ENCODE assay signal across 1 cellular context in the genomic region with DNA sequence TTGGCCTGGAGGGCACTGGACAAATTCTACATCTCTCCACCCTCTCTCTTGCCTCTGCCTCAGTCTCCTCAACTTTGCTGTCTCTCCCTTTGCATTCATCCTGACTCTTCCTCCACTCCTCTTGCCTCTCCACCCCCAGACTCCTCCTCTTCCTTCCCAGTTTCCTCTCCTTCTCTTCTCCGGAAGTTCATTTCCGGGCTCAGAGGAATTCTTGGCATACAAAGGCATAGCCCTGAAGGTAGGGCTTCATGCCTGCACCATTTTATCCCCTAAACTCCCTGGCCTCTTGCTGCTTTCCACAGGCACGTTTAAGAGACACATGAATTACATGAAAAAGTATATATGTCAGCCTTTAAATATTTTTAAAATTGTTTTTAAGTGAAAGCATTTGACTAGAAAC.
TF ChIP-seq lines count a peak whose summit lies in the region.

No MANE protein-coding gene starts in this region.

TF ChIP-seq in HCT116, 20 proteins besides CTCF, POLR2A, EP300 and RAD21:
- no peak for TF ChIP-seq TCF7L2 (IDR thresholded peaks at IDR 0.05; ENCODE audit: borderline replicate concordance, extremely low read depth, insufficient read depth, insufficient read length)
- peak; percentile 33; the same call in 1 of the 2 replicates for TF ChIP-seq POLR2AphosphoS5 (IDR thresholded peaks at IDR 0.05; ENCODE audit: low read depth, low read length)
- no peak for TF ChIP-seq YY1 (IDR thresholded peaks at IDR 0.05; ENCODE audit: extremely low read depth, insufficient replicate concordance, low read depth, low read length)
- TF ChIP-seq EZH2phosphoT487 (IDR thresholded peaks at IDR 0.05; ENCODE audit: borderline replicate concordance), result no peak
- TF ChIP-seq ELF1 (IDR thresholded peaks at IDR 0.05; ENCODE audit: borderline replicate concordance, low read depth), result 0 out of 2 replicates have a peak, but pooled peaks have one; percentile 34
